In genomic region chr10:46093316-46094196, GRCh38 we compare ENCODE assay signal across 1 cellular context.
A peak's percentile ranks its signal among the peaks of the same experiment; 100 is the strongest.
TF ChIP-seq lines count a peak whose summit lies in the region.

No MANE protein-coding gene starts in this region.

TF ChIP-seq in HepG2, 621 proteins besides CTCF, POLR2A, EP300 and RAD21:
- TF ChIP-seq, protein P1, sequence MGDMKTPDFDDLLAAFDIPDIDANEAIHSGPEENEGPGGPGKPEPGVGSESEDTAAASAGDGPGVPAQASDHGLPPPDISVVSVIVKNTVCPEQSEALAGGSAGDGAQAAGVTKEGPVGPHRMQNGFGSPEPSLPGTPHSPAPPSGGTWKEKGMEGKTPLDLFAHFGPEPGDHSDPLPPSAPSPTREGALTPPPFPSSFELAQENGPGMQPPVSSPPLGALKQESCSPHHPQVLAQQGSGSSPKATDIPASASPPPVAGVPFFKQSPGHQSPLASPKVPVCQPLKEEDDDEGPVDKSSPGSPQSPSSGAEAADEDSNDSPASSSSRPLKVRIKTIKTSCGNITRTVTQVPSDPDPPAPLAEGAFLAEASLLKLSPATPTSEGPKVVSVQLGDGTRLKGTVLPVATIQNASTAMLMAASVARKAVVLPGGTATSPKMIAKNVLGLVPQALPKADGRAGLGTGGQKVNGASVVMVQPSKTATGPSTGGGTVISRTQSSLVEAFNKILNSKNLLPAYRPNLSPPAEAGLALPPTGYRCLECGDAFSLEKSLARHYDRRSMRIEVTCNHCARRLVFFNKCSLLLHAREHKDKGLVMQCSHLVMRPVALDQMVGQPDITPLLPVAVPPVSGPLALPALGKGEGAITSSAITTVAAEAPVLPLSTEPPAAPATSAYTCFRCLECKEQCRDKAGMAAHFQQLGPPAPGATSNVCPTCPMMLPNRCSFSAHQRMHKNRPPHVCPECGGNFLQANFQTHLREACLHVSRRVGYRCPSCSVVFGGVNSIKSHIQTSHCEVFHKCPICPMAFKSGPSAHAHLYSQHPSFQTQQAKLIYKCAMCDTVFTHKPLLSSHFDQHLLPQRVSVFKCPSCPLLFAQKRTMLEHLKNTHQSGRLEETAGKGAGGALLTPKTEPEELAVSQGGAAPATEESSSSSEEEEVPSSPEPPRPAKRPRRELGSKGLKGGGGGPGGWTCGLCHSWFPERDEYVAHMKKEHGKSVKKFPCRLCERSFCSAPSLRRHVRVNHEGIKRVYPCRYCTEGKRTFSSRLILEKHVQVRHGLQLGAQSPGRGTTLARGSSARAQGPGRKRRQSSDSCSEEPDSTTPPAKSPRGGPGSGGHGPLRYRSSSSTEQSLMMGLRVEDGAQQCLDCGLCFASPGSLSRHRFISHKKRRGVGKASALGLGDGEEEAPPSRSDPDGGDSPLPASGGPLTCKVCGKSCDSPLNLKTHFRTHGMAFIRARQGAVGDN (CRISPR knock-in tag; IDR thresholded peaks at IDR 0.05): peak; percentile 14; the same call in 1 of the 2 replicates
